ENCODE assay signal across 29 cellular contexts in genomic region chr16:82341146-82341669, GRCh38.
"Had no signal": no experiment of that assay in that cellular context is flagged by ENCODE, and none has a peak within 500 bp of the region (broad histone marks: within the 10 kb centered on the region; RNA-seq: fewer than 3 reads in every experiment).

No MANE protein-coding gene starts in this region.

- H3K36me3 ChIP-seq: neural progenitor cell, ovary, spleen, stomach, thoracic aorta, thyroid gland, tibial nerve, upper lobe of left lung, vagina had no signal

- H3K27ac ChIP-seq: neural progenitor cell, ovary, parathyroid adenoma, psoas muscle, skin epidermis, spleen, stomach, thoracic aorta, thyroid gland, tibial nerve, upper lobe of left lung, vagina had no signal

- H3K4me2 ChIP-seq: neural progenitor cell, smooth muscle cell had no signal

- H3K4me3 ChIP-seq: neural progenitor cell, ovary, psoas muscle, skin epidermis, smooth muscle cell, spleen, stomach, thoracic aorta, thyroid gland, tibial nerve, upper lobe of left lung, vagina had no signal

- H3K9me3 Mint-ChIP-seq: natural killer cell; stimulated activated effector memory CD8-positive, alpha-beta T cell treated with anti-CD3 and anti-CD28 coated beads, Interleukin-12 subunit alpha, Interleukin-12 subunit beta, amount 100 ng/mL, for 72 hours; stimulated activated naive CD8-positive, alpha-beta T cell treated with anti-CD3 and anti-CD28 coated beads, Interleukin-15, Interleukin-2, amounts not matched to agents 100 ng/mL and 50 ng/mL, for 24 hours had no signal

- H3K36me3 Mint-ChIP-seq: natural killer cell; neural progenitor cell; stimulated activated effector memory CD8-positive, alpha-beta T cell treated with anti-CD3 and anti-CD28 coated beads, Interleukin-12 subunit alpha, Interleukin-12 subunit beta, amount 100 ng/mL, for 72 hours; stimulated activated naive B cell treated with anti-CD40 and anti-IgM and Interleukin-4, amounts not matched to agents 10 μg/mL and 1 μg/mL and 100 μg/mL, for 72 hours had no signal

- H3K79me2 ChIP-seq: parathyroid adenoma had no signal

- H3K9me3 ChIP-seq: ovary, psoas muscle, stomach, thoracic aorta, thyroid gland, vagina had no signal

- H2AFZ ChIP-seq: neural progenitor cell, parathyroid adenoma had no signal

- H3K4me1 Mint-ChIP-seq: natural killer cell; nephron; stimulated activated effector memory CD8-positive, alpha-beta T cell treated with anti-CD3 and anti-CD28 coated beads, Interleukin-12 subunit alpha, Interleukin-12 subunit beta, amount 100 ng/mL, for 72 hours; stimulated activated naive B cell treated with anti-CD40 and anti-IgM and Interleukin-4, amounts not matched to agents 10 μg/mL and 1 μg/mL and 100 μg/mL, for 72 hours had no signal

- ATAC-seq: natural killer cell; psoas muscle; right cardiac atrium; sciatic nerve; stimulated activated effector memory CD8-positive, alpha-beta T cell treated with anti-CD3 and anti-CD28 coated beads, Interleukin-12 subunit alpha, Interleukin-12 subunit beta, amount 100 ng/mL, for 72 hours; stimulated activated naive B cell treated with anti-CD40 and anti-IgM and Interleukin-4, amounts not matched to agents 10 μg/mL and 1 μg/mL and 100 μg/mL, for 72 hours had no signal

- H3K4me1 ChIP-seq: neural progenitor cell, parathyroid adenoma, psoas muscle, spleen, stomach, thyroid gland, tibial nerve, upper lobe of left lung, vagina had no signal

- H3K27me3 ChIP-seq: neural progenitor cell, ovary, stomach, thyroid gland, tibial nerve, upper lobe of left lung, vagina had no signal

- FAIRE-seq: urothelium cell line had no signal

- H3K4me3 Mint-ChIP-seq: natural killer cell; nephron; neural progenitor cell; stimulated activated effector memory CD8-positive, alpha-beta T cell treated with anti-CD3 and anti-CD28 coated beads, Interleukin-12 subunit alpha, Interleukin-12 subunit beta, amount 100 ng/mL, for 72 hours; stimulated activated naive B cell treated with anti-CD40 and anti-IgM and Interleukin-4, amounts not matched to agents 10 μg/mL and 1 μg/mL and 100 μg/mL, for 72 hours; stimulated activated naive CD8-positive, alpha-beta T cell treated with anti-CD3 and anti-CD28 coated beads, Interleukin-15, Interleukin-2, amounts not matched to agents 100 ng/mL and 50 ng/mL, for 24 hours had no signal

- H3K9ac ChIP-seq: neural progenitor cell, parathyroid adenoma had no signal

- H3K27ac Mint-ChIP-seq: natural killer cell; nephron; neural progenitor cell; progenitor cell of endocrine pancreas; stimulated activated effector memory CD8-positive, alpha-beta T cell treated with anti-CD3 and anti-CD28 coated beads, Interleukin-12 subunit alpha, Interleukin-12 subunit beta, amount 100 ng/mL, for 72 hours; stimulated activated naive B cell treated with anti-CD40 and anti-IgM and Interleukin-4, amounts not matched to agents 10 μg/mL and 1 μg/mL and 100 μg/mL, for 72 hours; stimulated activated naive CD8-positive, alpha-beta T cell treated with anti-CD3 and anti-CD28 coated beads, Interleukin-15, Interleukin-2, amounts not matched to agents 100 ng/mL and 50 ng/mL, for 24 hours had no signal

- DNase-seq: natural killer cell; occipital lobe; ovary; psoas muscle; right cardiac atrium; spleen; stimulated activated CD4-positive, alpha-beta T cell treated with anti-CD3 and anti-CD28 coated beads, Interleukin-12 subunit alpha, Interleukin-12 subunit beta, amount 100 ng/mL, for 4 hours; stimulated activated CD4-positive, alpha-beta T cell treated with anti-CD3 and anti-CD28 coated beads, Interleukin-2, amount 100 ng/mL, for 24 hours; stimulated activated CD4-positive, alpha-beta T cell treated with anti-CD3 and anti-CD28 coated beads, Interleukin-2, amount 100 ng/mL, for 48 hours; stimulated activated CD4-positive, alpha-beta T cell treated with anti-CD3 and anti-CD28 coated beads, Interleukin-4, amount 100 ng/mL, for 24 hours; stimulated activated naive B cell treated with anti-CD40 and anti-IgM and Interleukin-4, amounts not matched to agents 10 μg/mL and 1 μg/mL and 100 μg/mL, for 72 hours; stimulated activated naive CD4-positive, alpha-beta T cell treated with Interleukin-2 at 50 U/mL for 16 hours; stomach; thyroid gland; trophoblast cell; upper lobe of left lung had no signal
